In the genomic region with DNA sequence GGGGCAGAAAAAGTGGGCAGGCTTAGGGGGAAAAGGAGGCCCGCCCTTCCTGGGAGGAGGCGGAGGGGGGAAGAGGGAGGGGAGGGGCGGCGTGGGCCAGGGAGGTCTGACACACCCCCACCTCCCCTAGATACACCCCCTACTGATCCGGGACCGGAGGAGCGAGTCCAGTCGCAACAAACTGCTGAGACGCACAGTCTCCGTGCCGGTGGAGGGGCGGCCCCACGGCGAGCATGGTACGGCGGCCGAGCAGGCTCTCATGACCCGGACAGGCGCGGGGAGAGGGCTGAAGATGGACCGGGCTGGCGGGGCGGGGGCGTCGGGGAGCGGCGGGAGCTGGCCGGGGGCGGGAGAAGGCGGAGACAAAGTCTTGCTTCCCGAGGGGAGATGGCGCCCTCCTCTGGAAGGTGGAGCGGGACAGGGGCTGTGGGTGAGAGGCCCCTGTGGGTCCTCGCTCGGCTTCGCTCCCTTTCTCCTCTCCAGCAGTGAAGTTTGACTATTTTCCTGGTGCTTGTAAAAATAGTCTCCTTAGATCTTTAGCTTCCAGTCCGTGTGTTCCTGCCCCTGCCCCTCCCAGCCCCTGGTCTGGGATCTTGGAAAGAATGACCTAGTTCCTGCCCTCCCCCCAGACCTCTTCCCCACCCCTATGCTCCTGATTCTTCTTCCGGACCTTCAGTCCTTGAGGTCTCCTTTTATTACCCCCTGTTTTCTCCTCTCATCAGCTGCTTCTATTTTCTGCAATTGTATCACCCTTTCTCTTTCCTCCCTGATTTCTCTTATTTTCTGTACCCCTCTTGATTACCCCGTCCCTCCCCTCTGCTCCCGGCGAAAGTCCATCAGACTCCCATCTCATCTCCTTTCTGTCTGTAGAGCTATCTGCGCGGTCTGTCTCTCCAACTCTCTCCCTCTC, we compare ENCODE assay signal across 8 cellular contexts.
DNase-seq lines count a peak whose midpoint lies in the region; ATAC-seq and TF ChIP-seq lines count a peak whose summit lies in the region.

No MANE protein-coding gene starts in this region.

- TF ChIP-seq CTCF in 22Rv1 (IDR thresholded peaks at IDR 0.05): peak; percentile 70
- peak; percentile 70 for TF ChIP-seq CTCF in RWPE1 (conservative IDR thresholded peaks at IDR 0.05; ENCODE audit: low read depth)
- peak; percentile 54 for TF ChIP-seq CTCF in fibroblast of pulmonary artery (IDR thresholded peaks at IDR 0.05; ENCODE audit: low read length, missing control alignments)
- TF ChIP-seq CTCF in nephron progenitor cell (IDR thresholded peaks at IDR 0.05): peak; percentile 43

- H3K4me3 Mint-ChIP-seq in nephron progenitor cell: peak overlapping the region; percentile 90
- peak overlapping the region; percentile 83 to 96 for H3K4me3 Mint-ChIP-seq in stimulated activated naive CD8-positive, alpha-beta T cell treated with anti-CD3 and anti-CD28 coated beads, Interleukin-15, amount 100 ng/mL, for 72 hours

- POLR2A ChIA-PET in RWPE1 (lab: Yijun Ruan, JAX; ENCODE audit: low non-redundant PET): no interaction called here

- CTCF ChIA-PET in RWPE1 (lab: Yijun Ruan, JAX): interaction anchor here (0.6 to 1.5 kb wide), 14 partner anchors 8 to 267 kb away, joined by 3 to 5 read pairs (median 4); a partner anchor contains a TSS

- H3K27ac ChIP-seq in 22Rv1 (peak overlapping the region; percentile 88), RWPE1 (peak overlapping the region; percentile 99)

- peak; percentile 77 for TF ChIP-seq POLR2A in GM15510 (IDR thresholded peaks at IDR 0.05; ENCODE audit: borderline replicate concordance, extremely low read depth, insufficient read length)

- H3K4me1 Mint-ChIP-seq in nephron progenitor cell: peaks cover 91% of the 10 kb centered on the region
- peaks cover 70% of the 10 kb centered on the region for H3K4me1 Mint-ChIP-seq in stimulated activated naive CD8-positive, alpha-beta T cell treated with anti-CD3 and anti-CD28 coated beads, Interleukin-15, amount 100 ng/mL, for 72 hours

- no peaks in the 10 kb centered on the region for H3K9me3 Mint-ChIP-seq in nephron progenitor cell
- H3K9me3 Mint-ChIP-seq in stimulated activated naive CD8-positive, alpha-beta T cell treated with anti-CD3 and anti-CD28 coated beads, Interleukin-15, amount 100 ng/mL, for 72 hours: peaks cover 0 to 9% of the 10 kb centered on the region in 2 donors

- peak overlapping the region; percentile 96 for H3K27ac Mint-ChIP-seq in nephron progenitor cell
- H3K27ac Mint-ChIP-seq in stimulated activated naive CD8-positive, alpha-beta T cell treated with anti-CD3 and anti-CD28 coated beads, Interleukin-15, amount 100 ng/mL, for 72 hours: peak overlapping the region; percentile 52 to 67

- DNase-seq in HuH-7.5 (ENCODE audit: low spot score) (peak; percentile 89), RWPE1 (ENCODE audit: low spot score) (peak; percentile 95), fibroblast of pulmonary artery (ENCODE audit: low read depth) (peak; percentile 83), nephron progenitor cell (peak; percentile 86)
- DNase-seq in activated effector memory CD4-positive, alpha-beta T cell treated with Interleukin-2 at 50 U/mL for 16 hours: peak; percentile 73
- DNase-seq in stimulated activated naive CD8-positive, alpha-beta T cell treated with anti-CD3 and anti-CD28 coated beads, Interleukin-15, amount 100 ng/mL, for 72 hours: peak; percentile 80 to 88

- ATAC-seq in stimulated activated naive CD8-positive, alpha-beta T cell treated with anti-CD3 and anti-CD28 coated beads, Interleukin-15, amount 100 ng/mL, for 72 hours: peak; percentile 78

- peak overlapping the region; percentile 66 for H3K4me3 ChIP-seq in fibroblast of pulmonary artery (replicated peaks; ENCODE audit: low read depth, low read length)

- no peaks in the 10 kb centered on the region for H3K27me3 Mint-ChIP-seq in nephron progenitor cell (ENCODE audit: low read depth, poor library complexity)
- H3K27me3 Mint-ChIP-seq in stimulated activated naive CD8-positive, alpha-beta T cell treated with anti-CD3 and anti-CD28 coated beads, Interleukin-15, amount 100 ng/mL, for 72 hours: no peaks in the 10 kb centered on the region

- H3K36me3 Mint-ChIP-seq in nephron progenitor cell (ENCODE audit: low read depth): peaks cover 16% of the 10 kb centered on the region

Comparison
In these comparisons a context has a peak if more than half of its experiments do, and no peak if none do; other contexts are left out.
1. Peak in every context shown above with its lines: DNase-seq, ATAC-seq, H3K4me3 ChIP-seq and H3K27ac ChIP-seq.